Comparison of ENCODE assay signal across 1 cellular context in the genomic region with DNA sequence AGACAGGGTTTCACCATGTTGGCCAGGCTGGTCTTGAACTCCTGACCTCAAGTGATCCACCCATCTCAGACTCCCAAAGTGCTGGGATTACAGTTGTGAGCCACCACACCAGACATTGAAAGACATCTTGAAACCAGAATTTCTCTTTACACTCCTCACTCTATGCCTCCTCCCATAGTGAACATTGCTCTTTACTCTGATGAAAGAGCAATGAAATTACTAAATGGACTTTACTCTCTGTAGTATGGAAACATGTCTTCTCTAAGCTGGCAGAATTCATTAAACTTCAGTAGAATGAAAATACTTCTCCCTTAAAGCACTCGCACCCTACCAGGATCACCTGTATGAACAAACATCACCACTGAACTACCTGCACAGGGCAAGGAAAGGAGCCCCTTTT.
TF ChIP-seq lines count a peak whose summit lies in the region.

No MANE protein-coding gene starts in this region.

TF ChIP-seq in GM23338, 12 proteins besides CTCF, POLR2A, EP300 and RAD21 (continued from another document):
- TF ChIP-seq POLR2AphosphoS5 (IDR thresholded peaks at IDR 0.05; ENCODE audit: low read depth) (no peak), ZNF114 (CRISPR knock-in tag; IDR thresholded peaks at IDR 0.05) (no peak)
